Comparison of ENCODE assay signal across 8 cellular contexts in the genomic region with DNA sequence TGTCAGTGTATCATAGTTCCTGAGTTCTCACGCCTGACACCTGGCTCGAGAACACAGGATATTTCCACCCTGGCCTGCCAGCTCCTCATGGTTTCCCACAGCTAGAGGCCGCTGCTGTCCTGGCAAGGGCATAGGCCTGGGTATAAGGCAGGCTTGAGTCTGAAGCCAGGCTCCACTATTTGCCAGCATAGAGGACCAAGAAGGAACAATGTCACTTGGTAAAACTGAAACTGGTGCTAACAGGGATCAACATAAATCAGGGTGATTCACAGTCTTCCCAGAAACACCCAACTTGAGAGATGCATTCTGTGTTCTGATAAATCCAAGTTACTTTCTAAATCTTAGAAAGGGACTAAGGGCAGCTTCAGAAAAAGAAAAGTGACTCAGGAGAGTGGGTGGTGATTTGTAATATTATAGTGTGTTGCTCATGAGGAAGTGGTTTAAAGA. TPM values are rescaled to one million over a fixed set of nuclear protein-coding genes. Genes with fewer than 3 reads are reported as not detected.
DNase-seq lines count a peak whose midpoint lies in the region; ATAC-seq lines count a peak whose summit lies in the region.

No MANE protein-coding gene starts in this region.

- CTCF ChIA-PET in activated CD4-positive, alpha-beta memory T cell treated with anti-CD3 and anti-CD28 coated beads for 36 hours (lab: Charles Lee): interaction anchor here (0.6 to 7.5 kb wide), 25 partner anchors 9 to 395 kb away, joined by 3 to 269 read pairs (median 4); partner anchors contain the start of genes CHTOP, CREB3L4, ILF2 and S100A1

- POLR2A ChIA-PET in activated CD4-positive, alpha-beta memory T cell treated with anti-CD3 and anti-CD28 coated beads for 36 hours (lab: Charles Lee): interaction anchor here (1.0 to 6.5 kb wide), 7 partner anchors 9 to 418 kb away, joined by 4 to 99 read pairs (median 6); partner anchors contain the start of genes CHTOP, RPS27 and S100A6

- H3K27ac Mint-ChIP-seq in activated CD4-positive, alpha-beta memory T cell treated with anti-CD3 and anti-CD28 coated beads for 36 hours: peak overlapping the region; percentile 64
- H3K27ac Mint-ChIP-seq in stimulated activated naive CD8-positive, alpha-beta T cell treated with anti-CD3 and anti-CD28 coated beads, Interleukin-15, Interleukin-2, amounts not matched to agents 100 ng/mL and 50 ng/mL, for 24 hours: peak overlapping the region; percentile 85

- peak; percentile 70 for ATAC-seq in HG02642 (IDR thresholded peaks at IDR 0.05; ENCODE audit: poor library complexity, unreplicated experiment)

- DNase-seq in EH (ENCODE audit: low read depth) (peak; percentile 87), NCI-H510A treated with DMSO at 0.1 percent for 48 hours (lab: John Stamatoyannopoulos, UW) (peak; percentile 46), epidermal melanocyte (ENCODE audit: insufficient read length, low spot score) (peak; percentile 92), middle frontal gyrus (ENCODE audit: extremely low spot score, low spot score) (peak; percentile 58)
- peak; percentile 83 for DNase-seq in activated CD4-positive, alpha-beta memory T cell treated with anti-CD3 and anti-CD28 coated beads for 36 hours
- DNase-seq in effector CD8-positive, alpha-beta T cell (lab: John Stamatoyannopoulos, UW): no peak

- peaks cover 9% of the 10 kb centered on the region for H3K27me3 Mint-ChIP-seq in activated CD4-positive, alpha-beta memory T cell treated with anti-CD3 and anti-CD28 coated beads for 36 hours
- peaks cover 16% of the 10 kb centered on the region for H3K27me3 Mint-ChIP-seq in stimulated activated naive CD8-positive, alpha-beta T cell treated with anti-CD3 and anti-CD28 coated beads, Interleukin-15, Interleukin-2, amounts not matched to agents 100 ng/mL and 50 ng/mL, for 24 hours

- H3K36me3 Mint-ChIP-seq in activated CD4-positive, alpha-beta memory T cell treated with anti-CD3 and anti-CD28 coated beads for 36 hours: no peaks in the 10 kb centered on the region
- no peaks in the 10 kb centered on the region for H3K36me3 Mint-ChIP-seq in stimulated activated naive CD8-positive, alpha-beta T cell treated with anti-CD3 and anti-CD28 coated beads, Interleukin-15, Interleukin-2, amounts not matched to agents 100 ng/mL and 50 ng/mL, for 24 hours (ENCODE audit: low read depth)

- H3K4me3 Mint-ChIP-seq in activated CD4-positive, alpha-beta memory T cell treated with anti-CD3 and anti-CD28 coated beads for 36 hours: no peak overlapping the region
- no peak overlapping the region for H3K4me3 Mint-ChIP-seq in stimulated activated naive CD8-positive, alpha-beta T cell treated with anti-CD3 and anti-CD28 coated beads, Interleukin-15, Interleukin-2, amounts not matched to agents 100 ng/mL and 50 ng/mL, for 24 hours

- intact Hi-C loops in activated CD4-positive, alpha-beta memory T cell treated with anti-CD3 and anti-CD28 coated beads for 36 hours (cut with micrococcal nuclease): loop anchor here (1.0 to 5.0 kb wide), 8 partner anchors 25 to 414 kb away; partner anchors contain the start of genes CHTOP and RAB13

- peaks cover 54% of the 10 kb centered on the region for H3K4me1 Mint-ChIP-seq in activated CD4-positive, alpha-beta memory T cell treated with anti-CD3 and anti-CD28 coated beads for 36 hours (ENCODE audit: low read depth)
- H3K4me1 Mint-ChIP-seq in stimulated activated naive CD8-positive, alpha-beta T cell treated with anti-CD3 and anti-CD28 coated beads, Interleukin-15, Interleukin-2, amounts not matched to agents 100 ng/mL and 50 ng/mL, for 24 hours (ENCODE audit: low read depth): peaks cover 50% of the 10 kb centered on the region

- H3K9me3 Mint-ChIP-seq in activated CD4-positive, alpha-beta memory T cell treated with anti-CD3 and anti-CD28 coated beads for 36 hours: no peaks in the 10 kb centered on the region
- no peaks in the 10 kb centered on the region for H3K9me3 Mint-ChIP-seq in stimulated activated naive CD8-positive, alpha-beta T cell treated with anti-CD3 and anti-CD28 coated beads, Interleukin-15, Interleukin-2, amounts not matched to agents 100 ng/mL and 50 ng/mL, for 24 hours

RNA-seq across cellular contexts. Expression of gene S100A2, which starts 6.9 kb away (rescaled TPM):
- total RNA-seq in activated CD4-positive, alpha-beta memory T cell treated with anti-CD3 and anti-CD28 coated beads for 36 hours: 1 to 10 TPM; 3.5 to 5.3 TPM

RNA-seq across cellular contexts. Expression of gene S100A3, which starts 23.5 kb away (rescaled TPM):
- total RNA-seq in activated CD4-positive, alpha-beta memory T cell treated with anti-CD3 and anti-CD28 coated beads for 36 hours: not detected

RNA-seq across cellular contexts. Expression of gene S100A4, which starts 27.0 kb away (rescaled TPM):
- total RNA-seq in activated CD4-positive, alpha-beta memory T cell treated with anti-CD3 and anti-CD28 coated beads for 36 hours: 100 to 1,000 TPM; 352 to 382 TPM

RNA-seq across cellular contexts. Expression of gene S100A5, which starts 31.9 kb away (rescaled TPM):
- total RNA-seq in activated CD4-positive, alpha-beta memory T cell treated with anti-CD3 and anti-CD28 coated beads for 36 hours: 1 to 10 TPM; 3.3 to 4.0 TPM

RNA-seq across cellular contexts. Expression of gene S100A6, which starts 36.8 kb away (rescaled TPM):
- 100 to 1,000 TPM; 503 to 513 TPM for total RNA-seq in activated CD4-positive, alpha-beta memory T cell treated with anti-CD3 and anti-CD28 coated beads for 36 hours
